In the genomic region with DNA sequence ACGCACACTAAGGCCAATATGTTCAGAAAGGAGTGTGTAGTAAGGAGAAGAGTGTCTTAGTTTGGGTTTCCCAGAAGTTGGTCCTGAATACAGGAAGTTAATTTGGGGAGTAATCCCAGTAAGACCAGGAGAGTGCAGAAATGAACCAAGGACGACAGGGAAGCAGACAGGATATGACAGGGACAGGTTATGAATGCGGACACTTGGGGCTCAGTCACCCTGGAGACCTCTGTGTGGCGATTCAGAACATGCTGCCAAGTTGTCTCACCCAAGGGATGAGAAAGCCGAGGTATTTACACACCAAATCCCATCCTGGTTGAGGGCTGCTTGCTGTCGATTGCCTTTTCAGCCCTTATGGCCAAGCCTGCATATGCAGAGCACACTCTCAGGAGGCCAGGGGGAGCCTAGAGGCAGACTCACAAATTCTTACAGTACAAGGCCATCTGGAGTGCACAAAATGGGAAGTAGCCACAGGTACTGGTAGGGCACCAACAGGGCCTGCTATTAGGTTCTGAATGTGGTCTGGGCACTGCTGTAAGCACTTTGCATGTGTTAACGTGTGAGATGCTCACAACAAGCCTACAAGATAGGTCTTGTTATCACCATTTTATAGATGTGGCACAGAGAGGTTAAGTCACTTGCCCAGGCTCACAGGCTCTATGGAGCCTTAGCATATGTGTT, we compare ENCODE assay signal across 23 cellular contexts.
DNase-seq lines count a peak whose midpoint lies in the region; ATAC-seq and TF ChIP-seq lines count a peak whose summit lies in the region.
"Had no signal": no experiment of that assay in that cellular context is flagged by ENCODE, and none has a peak within 500 bp of the region (broad histone marks: within the 10 kb centered on the region; RNA-seq: fewer than 3 reads in every experiment).

No MANE protein-coding gene starts in this region.

- H3K4me3 ChIP-seq in Caco-2 (ENCODE audit: low read depth, low read length) = no peak overlapping the region
- no peak overlapping the region for H3K4me3 ChIP-seq in esophagus squamous epithelium
- H3K4me3 ChIP-seq in skin epidermis = no peak overlapping the region
- H3K4me3 ChIP-seq: HAP-1, prostate gland, SK-N-MC, thoracic aorta had no signal

- CTCF ChIA-PET in Caco-2 (lab: Charles Lee) = no interaction called here

- no peak for TF ChIP-seq CTCF in Caco-2 (IDR thresholded peaks at IDR 0.05; ENCODE audit: insufficient read depth in 1 of 2, low read depth in 1 of 2, low read length in 1 of 2, severe bottlenecking in 1 of 2, unreplicated experiment in 1 of 2)
- TF ChIP-seq CTCF in esophagus squamous epithelium (IDR thresholded peaks at IDR 0.05) = no peak

- 59 to 60% methylated on average over 7 of the region's 7 CpGs for WGBS in esophagus squamous epithelium, 2 donors

- H3K27ac ChIP-seq in esophagus squamous epithelium (peak overlapping the region; percentile 64 to 75 (median 70)), skin epidermis (peak overlapping the region in 19 of 21 experiments; percentile 2 to 85 (median 75))
- H3K27ac ChIP-seq: prostate gland, SK-N-MC, thoracic aorta had no signal

- H3K4me3 Mint-ChIP-seq in Caco-2 (ENCODE audit: unreplicated experiment) = no peak overlapping the region
- H3K4me3 Mint-ChIP-seq: activated naive CD8-positive, alpha-beta T cell treated with anti-CD3 and anti-CD28 coated beads for 36 hours; WTC11 had no signal

- H3K9me3 ChIP-seq in Caco-2 (no peaks in the 10 kb centered on the region), esophagus squamous epithelium (no peaks in the 10 kb centered on the region)
- H3K9me3 ChIP-seq: HAP-1, prostate gland, thoracic aorta had no signal

- H3K27me3 Mint-ChIP-seq in Caco-2 (ENCODE audit: insufficient read depth, unreplicated experiment) = no peaks in the 10 kb centered on the region
- H3K27me3 Mint-ChIP-seq: activated naive CD8-positive, alpha-beta T cell treated with anti-CD3 and anti-CD28 coated beads for 36 hours had no signal

- peaks cover 6% of the 10 kb centered on the region for H3K36me3 Mint-ChIP-seq in Caco-2 (ENCODE audit: insufficient read depth, unreplicated experiment)
- H3K36me3 Mint-ChIP-seq: activated naive CD8-positive, alpha-beta T cell treated with anti-CD3 and anti-CD28 coated beads for 36 hours; WTC11 had no signal

- H3K9me3 Mint-ChIP-seq in Caco-2 (ENCODE audit: unreplicated experiment) = no peaks in the 10 kb centered on the region
- H3K9me3 Mint-ChIP-seq: activated naive CD8-positive, alpha-beta T cell treated with anti-CD3 and anti-CD28 coated beads for 36 hours; WTC11 had no signal

- TF ChIP-seq POLR2A in esophagus squamous epithelium (IDR thresholded peaks at IDR 0.05) = no peak

- no peaks in the 10 kb centered on the region for H3K36me3 ChIP-seq in Caco-2 (ENCODE audit: control insufficient read depth, insufficient read depth, low read length)
- no peaks in the 10 kb centered on the region for H3K36me3 ChIP-seq in esophagus squamous epithelium
- H3K36me3 ChIP-seq: HAP-1, prostate gland, thoracic aorta had no signal

- no peak for ATAC-seq in HG03469 (IDR thresholded peaks at IDR 0.05; ENCODE audit: unreplicated experiment)
- ATAC-seq: left lobe of liver, WTC11 had no signal

- POLR2A ChIA-PET in Caco-2 (lab: Charles Lee) = no interaction called here

- intact Hi-C loops in Caco-2 (cut with micrococcal nuclease; ENCODE audit: unreplicated experiment) = no loop called here
- intact Hi-C loops in esophagus squamous epithelium (cut with DNase I) = no loop called here

- H3K27me3 ChIP-seq in Caco-2 (replicated peaks; ENCODE audit: control insufficient read depth, insufficient read depth, low read length) (no peaks in the 10 kb centered on the region; the same call in 1 of the 2 replicates), esophagus squamous epithelium (no peaks in the 10 kb centered on the region)

- peaks cover 55% of the 10 kb centered on the region for H3K4me1 ChIP-seq in Caco-2
- H3K4me1 ChIP-seq in esophagus squamous epithelium = peaks cover 17 to 48% (median 28%) of the 10 kb centered on the region in 3 donors
- H3K4me1 ChIP-seq: HAP-1, prostate gland had no signal

- H3K27ac Mint-ChIP-seq in Caco-2 (ENCODE audit: unreplicated experiment) = peak overlapping the region; percentile 0
- H3K27ac Mint-ChIP-seq: activated naive CD8-positive, alpha-beta T cell treated with anti-CD3 and anti-CD28 coated beads for 36 hours had no signal

- H3K4me1 Mint-ChIP-seq in Caco-2 (ENCODE audit: low read depth, unreplicated experiment) = peaks cover 37% of the 10 kb centered on the region
- H3K4me1 Mint-ChIP-seq: activated naive CD8-positive, alpha-beta T cell treated with anti-CD3 and anti-CD28 coated beads for 36 hours had no signal

- BruUV-seq in Caco-2 (replicated peaks; lab: Mats Ljungman, UMichigan) = no TSS peak

- no peak for DNase-seq in Caco-2
- peak; percentile 2 for DNase-seq in MV-4-11 (lab: John Stamatoyannopoulos, UW)
- no peak for DNase-seq in esophagus squamous epithelium (lab: John Stamatoyannopoulos, UW)
- DNase-seq in RPMI8226 = no peak
- no peak for DNase-seq in NK-92 treated with Interleukin-12 subunit alpha and Interleukin-12 subunit beta, amount 100 ng/mL, for 24 hours (lab: John Stamatoyannopoulos, UW)
- DNase-seq: activated CD4-positive, alpha-beta T cell treated with anti-CD3 and anti-CD28 coated beads, Interleukin-2, amount 50 U/mL, for 48 hours; activated CD8-positive, alpha-beta memory T cell treated with anti-CD3 and anti-CD28 coated beads, Interleukin-2, amount 50 U/mL, for 48 hours; activated naive CD8-positive, alpha-beta T cell treated with anti-CD3 and anti-CD28 coated beads for 36 hours; DMS79; Karpas-422; NCI-H1436 treated with DMSO at 0.1 percent for 48 hours; NCI-H524 treated with DMSO at 0.1 percent for 48 hours; stimulated activated CD4-positive, alpha-beta T cell treated with anti-CD3 and anti-CD28 coated beads, Interleukin-1b, Interleukin-23, amount 100 ng/mL, for 48 hours; stimulated activated naive CD4-positive, alpha-beta T cell; T-helper 2 cell had no signal
